8 cellular contexts compared by ENCODE assay signal in the genomic region with DNA sequence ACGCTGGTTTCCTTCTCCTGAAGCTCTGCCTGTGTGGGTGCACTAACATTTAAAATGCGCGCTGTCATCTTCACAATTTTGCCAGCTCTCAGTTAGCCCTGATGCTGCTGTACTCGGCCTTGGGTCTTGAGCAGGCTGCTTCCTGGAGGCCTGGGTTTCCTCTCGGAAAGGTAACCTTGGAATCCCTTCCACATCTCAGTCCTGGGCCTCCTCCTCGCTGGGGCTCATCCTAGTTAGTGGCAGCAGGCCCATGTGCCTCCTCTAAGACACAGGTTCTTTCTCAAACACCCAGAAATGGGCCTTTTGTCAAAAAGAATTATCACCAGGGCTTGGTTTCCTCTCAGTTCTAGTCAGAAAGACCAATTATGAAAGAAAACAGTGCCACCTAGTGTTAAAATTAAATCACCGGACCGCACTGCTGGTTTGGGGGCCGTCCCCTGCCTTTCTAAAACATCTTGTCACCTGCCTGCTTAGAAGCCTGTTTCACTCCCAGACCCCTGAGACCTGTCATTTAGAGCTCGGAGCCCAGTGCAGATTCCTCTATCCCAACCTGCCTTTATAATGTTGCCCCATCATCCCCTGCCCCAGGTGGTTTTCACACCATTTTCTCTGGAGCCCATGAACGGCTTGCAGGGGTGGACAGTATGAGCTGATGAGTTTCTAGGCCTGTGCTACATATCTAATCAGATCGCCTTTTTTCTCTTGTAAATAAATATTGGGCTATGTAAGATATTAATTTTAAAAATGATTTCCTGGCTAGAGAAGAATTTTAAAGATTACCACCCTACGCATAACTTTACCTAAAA. TPM values are rescaled to one million over a fixed set of nuclear protein-coding genes. Genes with fewer than 3 reads are reported as not detected.
A peak's percentile ranks its signal among the peaks of the same experiment; 100 is the strongest.
DNase-seq lines count a peak whose midpoint lies in the region; ATAC-seq, FAIRE-seq and TF ChIP-seq lines count a peak whose summit lies in the region.

No MANE protein-coding gene starts in this region.

- no peak overlapping the region for H3K4me2 ChIP-seq in astrocyte (ENCODE audit: low read length)
- no peak overlapping the region for H3K4me2 ChIP-seq in hepatocyte

- no peaks in the 10 kb centered on the region for H3K27me3 Mint-ChIP-seq in astrocyte (ENCODE audit: low read depth, unreplicated experiment)

- 62% methylated on average over 13 of the region's 13 CpGs for WGBS in hepatocyte (ENCODE audit: low lambda C conversion rate, missing lambda C conversion rate)

- no peak for FAIRE-seq in astrocyte (lab: Jason Lieb, UNC)

- no peak overlapping the region for H3K4me3 Mint-ChIP-seq in astrocyte (ENCODE audit: unreplicated experiment)

- no peaks in the 10 kb centered on the region for H3K9me3 ChIP-seq in astrocyte (ENCODE audit: insufficient read depth, low read depth, low read length)
- H3K9me3 ChIP-seq in hepatocyte (ENCODE audit: low read depth), result no peaks in the 10 kb centered on the region
- H3K9me3 ChIP-seq in gastrocnemius medialis, result no peaks in the 10 kb centered on the region

- peaks cover 35% of the 10 kb centered on the region for H3K36me3 Mint-ChIP-seq in astrocyte (ENCODE audit: low read depth, unreplicated experiment)

- no peak overlapping the region for H3K27ac Mint-ChIP-seq in astrocyte (ENCODE audit: unreplicated experiment)

- no peak overlapping the region for H3K27ac ChIP-seq in astrocyte (ENCODE audit: low read depth, low read length)
- H3K27ac ChIP-seq in hepatocyte, result peak overlapping the region; percentile 61
- H3K27ac ChIP-seq in gastrocnemius medialis, result peak overlapping the region; percentile 41 to 73 (median 62)

- no peaks in the 10 kb centered on the region for H3K27me3 ChIP-seq in astrocyte (ENCODE audit: insufficient read depth, low read length)
- H3K27me3 ChIP-seq in hepatocyte, result no peaks in the 10 kb centered on the region
- no peaks in the 10 kb centered on the region for H3K27me3 ChIP-seq in gastrocnemius medialis

- TF ChIP-seq CTCF in astrocyte (IDR thresholded peaks at IDR 0.05; ENCODE audit: insufficient read depth, low read depth, low read length) (peak; percentile 59), hepatocyte (IDR thresholded peaks at IDR 0.05; ENCODE audit: poor library complexity) (peak; percentile 82), gastrocnemius medialis (IDR thresholded peaks at IDR 0.05 in 4 of 5, conservative IDR thresholded peaks at IDR 0.05 in 1 of 5) (peak; percentile 49 to 78 (median 77))

- H3K4me3 ChIP-seq in astrocyte (ENCODE audit: insufficient read depth, low read depth, low read length) (no peak overlapping the region), hepatocyte (no peak overlapping the region), gastrocnemius medialis (no peak overlapping the region)

- no peaks in the 10 kb centered on the region for H3K9me2 ChIP-seq in hepatocyte (replicated peaks; ENCODE audit: insufficient read depth)

- no peaks in the 10 kb centered on the region for H4K20me1 ChIP-seq in astrocyte (ENCODE audit: insufficient read depth, low read length)
- no peaks in the 10 kb centered on the region for H4K20me1 ChIP-seq in hepatocyte (ENCODE audit: insufficient read depth, poor library complexity, severe bottlenecking)

- H3K9me3 Mint-ChIP-seq in astrocyte (ENCODE audit: unreplicated experiment), result no peaks in the 10 kb centered on the region

- in situ Hi-C loops in Caki2 (cut with HindIII; ENCODE audit: low pct_unique_long_range_greater_than_20kb, low sequenced_read_pairs), result no loop called here
- in situ Hi-C loops in gastrocnemius medialis (cut with MboI; ENCODE audit: low sequenced_read_pairs in 4 of 4), result loop anchor here in 3 of 4 donors (5.0 to 10.0 kb wide), 3 partner anchors 159 to 164 kb away; no protein-coding TSS in a partner anchor

- no peaks in the 10 kb centered on the region for H3K79me2 ChIP-seq in astrocyte (ENCODE audit: insufficient read depth, low read length)
- peaks cover under 1% of the 10 kb centered on the region for H3K79me2 ChIP-seq in hepatocyte

- intact Hi-C loops in gastrocnemius medialis (cut with DNase I; ENCODE audit: low total_unique reads), result loop anchor here (1.0 to 2.0 kb wide), 3 partner anchors 43 to 186 kb away; no protein-coding TSS in a partner anchor

- H3K4me1 Mint-ChIP-seq in astrocyte (ENCODE audit: low read depth, unreplicated experiment), result no peaks in the 10 kb centered on the region

- ATAC-seq in GM19452 (IDR thresholded peaks at IDR 0.05; ENCODE audit: unreplicated experiment), result peak; percentile 68
- peak; percentile 65 to 74 for ATAC-seq in gastrocnemius medialis
- no peak for ATAC-seq in GM19455 (IDR thresholded peaks at IDR 0.05; ENCODE audit: unreplicated experiment)

- TF ChIP-seq POLR2A in gastrocnemius medialis (IDR thresholded peaks at IDR 0.05), result no peak

- no peak overlapping the region for H2AFZ ChIP-seq in astrocyte (ENCODE audit: low read depth, low read length)
- no peak overlapping the region for H2AFZ ChIP-seq in hepatocyte

- H3K4me1 ChIP-seq in astrocyte (ENCODE audit: insufficient read depth, low read length) (no peaks in the 10 kb centered on the region), hepatocyte (ENCODE audit: insufficient read depth) (peaks cover 10% of the 10 kb centered on the region), gastrocnemius medialis (peaks cover 0 to 28% of the 10 kb centered on the region in 2 donors)

- DNase-seq in Caki2 (ENCODE audit: low read depth) (peak; percentile 69), LoVo (ENCODE audit: low spot score) (peak; percentile 48), T follicular helper cell (ENCODE audit: low read depth) (peak; percentile 18), astrocyte (ENCODE audit: low read depth) (no peak), hepatocyte (ENCODE audit: low spot score) (peak; percentile 77), gastrocnemius medialis (peak in 1 of 2 donors; percentile 29)

- no peak overlapping the region for H3K9ac ChIP-seq in astrocyte (ENCODE audit: low read length)

- H3K36me3 ChIP-seq in astrocyte (ENCODE audit: insufficient read depth, low read length), result peaks cover 7% of the 10 kb centered on the region
- no peaks in the 10 kb centered on the region for H3K36me3 ChIP-seq in hepatocyte (replicated peaks; ENCODE audit: insufficient read depth, low read depth)
- peaks cover 0 to 54% of the 10 kb centered on the region in 2 donors for H3K36me3 ChIP-seq in gastrocnemius medialis

RNA-seq across cellular contexts. Expression of a gene that starts 42.4 kb away (rescaled TPM):
- total RNA-seq in Caki2 (2014; rRNA removed; shearing (Covaris generic); ENCODE audit: low replicate concordance), result 37.4 and 45.6 TPM in 2 replicates
- 46.2 and 46.7 TPM in 2 replicates for total RNA-seq in astrocyte
- 25.6 and 37.3 TPM in 2 replicates for total RNA-seq in hepatocyte
- polyA plus RNA-seq in hepatocyte, result 21.1 and 25.4 TPM in 2 replicates
- 10 to 100 TPM; 18.1 to 57.6 (median 42.1) TPM for total RNA-seq in gastrocnemius medialis
